26 cellular contexts compared by ENCODE assay signal in the genomic region with DNA sequence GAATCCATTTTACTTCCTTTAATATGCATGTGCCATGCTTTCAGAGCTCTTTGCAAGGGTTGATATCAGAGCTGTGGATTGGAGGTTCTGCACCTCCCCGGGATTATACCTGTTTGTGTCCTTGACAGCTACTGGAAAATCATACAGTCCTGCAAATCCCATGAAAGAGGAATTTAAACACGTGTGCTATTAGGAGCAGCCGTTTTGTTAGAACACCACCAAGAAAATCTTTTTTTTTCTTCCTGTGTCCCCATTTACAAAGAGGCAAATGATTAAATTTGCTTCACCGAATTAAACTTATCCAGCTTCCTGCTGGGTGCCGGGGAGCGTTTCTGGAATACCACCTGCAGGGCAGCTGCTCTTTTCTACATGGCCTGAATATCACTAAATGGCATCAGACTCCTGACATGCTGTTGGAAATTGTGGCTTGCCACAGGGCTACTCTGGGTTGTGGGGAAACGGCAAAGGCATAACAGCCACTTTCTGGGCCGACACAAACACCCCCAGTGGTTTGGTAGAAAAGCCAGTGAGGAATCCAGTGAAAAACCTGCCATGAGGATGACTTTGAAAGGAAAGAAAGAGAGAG. TPM values are rescaled to one million over a fixed set of nuclear protein-coding genes. Genes with fewer than 3 reads are reported as not detected.
"Had no signal": no experiment of that assay in that cellular context is flagged by ENCODE, and none has a peak within 500 bp of the region (broad histone marks: within the 10 kb centered on the region; RNA-seq: fewer than 3 reads in every experiment).

No MANE protein-coding gene starts in this region.

- DNase-seq: dorsolateral prefrontal cortex; effector CD4-positive, alpha-beta T cell; endodermal cell; foreskin keratinocyte; heart left ventricle; kidney; left lung; mesenchymal stem cell; mucosa of descending colon; naive thymus-derived CD4-positive, alpha-beta T cell; stimulated activated CD4-positive, alpha-beta T cell treated with anti-CD3 and anti-CD28 coated beads, Interleukin-2, amount 100 ng/mL, for 24 hours; stimulated activated CD4-positive, alpha-beta T cell treated with anti-CD3 and anti-CD28 coated beads, Interleukin-4, amount 100 ng/mL, for 24 hours; stimulated activated naive CD4-positive, alpha-beta T cell treated with Interleukin-2 at 50 U/mL for 16 hours; substantia nigra; testis; tibial artery had no signal

- H3K4me1 ChIP-seq: foreskin keratinocyte, left lung, parathyroid adenoma, right atrium auricular region had no signal

- H3K4me2 ChIP-seq: hepatocyte, neural progenitor cell had no signal

- H3K9ac ChIP-seq: neural progenitor cell, parathyroid adenoma had no signal

- H3K4me3 ChIP-seq: dorsolateral prefrontal cortex, gastroesophageal sphincter, heart left ventricle, hepatocyte, left lung, mucosa of descending colon, neural progenitor cell, right atrium auricular region, testis, tibial artery had no signal

- H3K36me3 ChIP-seq: gastroesophageal sphincter, heart left ventricle, left lung, neural progenitor cell, right atrium auricular region, tibial artery had no signal

- ATAC-seq: esophagus mucosa; foreskin keratinocyte; gastroesophageal sphincter; heart left ventricle; left lung; mucosa of descending colon; naive thymus-derived CD4-positive, alpha-beta T cell; sciatic nerve; stimulated activated effector memory CD8-positive, alpha-beta T cell treated with anti-CD3 and anti-CD28 coated beads, Interleukin-12 subunit alpha, Interleukin-12 subunit beta, amount 100 ng/mL, for 72 hours had no signal

- H3K27ac ChIP-seq: dorsolateral prefrontal cortex, epithelial cell of prostate, foreskin keratinocyte, gastroesophageal sphincter, heart left ventricle, hepatocyte, left lung, neural progenitor cell, parathyroid adenoma, right atrium auricular region, testis, tibial artery had no signal

- H3K27me3 ChIP-seq: testis had no signal

- H3K9me3 ChIP-seq: gastroesophageal sphincter, heart left ventricle, left lung, right atrium auricular region, testis, tibial artery had no signal

RNA-seq across cellular contexts. Expression of gene SOX11, which starts 23.4 kb away (rescaled TPM):
- total RNA-seq: esophagus mucosa; lung microvascular endothelial cell; naive thymus-derived CD4-positive, alpha-beta T cell; sciatic nerve had no signal
- polyA plus RNA-seq: naive thymus-derived CD4-positive, alpha-beta T cell had no signal
